Comparison of ENCODE assay signal across 25 cellular contexts in genomic region chr20:5364997-5365597, GRCh38. TPM values are rescaled to one million over a fixed set of nuclear protein-coding genes. Genes with fewer than 3 reads are reported as not detected.
A peak's percentile ranks its signal among the peaks of the same experiment; 100 is the strongest.
DNase-seq lines count a peak whose midpoint lies in the region; TF ChIP-seq lines count a peak whose summit lies in the region.
"Had no signal": no experiment of that assay in that cellular context is flagged by ENCODE, and none has a peak within 500 bp of the region (broad histone marks: within the 10 kb centered on the region; RNA-seq: fewer than 3 reads in every experiment).

No MANE protein-coding gene starts in this region.

- peaks cover 14% of the 10 kb centered on the region for H3K4me1 Mint-ChIP-seq in mesothelial cell of epicardium
- H3K4me1 Mint-ChIP-seq: CD4-positive, alpha-beta memory T cell had no signal

- peak overlapping the region; percentile 98 for H3K27ac Mint-ChIP-seq in mesothelial cell of epicardium
- H3K27ac Mint-ChIP-seq: CD4-positive, alpha-beta memory T cell had no signal

- H3K36me3 Mint-ChIP-seq in mesothelial cell of epicardium, result peaks cover 10% of the 10 kb centered on the region
- H3K36me3 Mint-ChIP-seq: CD4-positive, alpha-beta memory T cell had no signal

- H3K36me3 ChIP-seq in BJ (ENCODE audit: control insufficient read depth, insufficient read depth, low read length) (no peaks in the 10 kb centered on the region), brain microvascular endothelial cell (replicated peaks) (no peaks in the 10 kb centered on the region)
- H3K36me3 ChIP-seq: HAP-1, lower lobe of right lung, vagina had no signal

- TF ChIP-seq CTCF in BJ (IDR thresholded peaks at IDR 0.05; ENCODE audit: insufficient read depth, low read depth, low read length), result no peak
- no peak for TF ChIP-seq CTCF in brain microvascular endothelial cell (IDR thresholded peaks at IDR 0.05; ENCODE audit: low read depth, low read length, missing control alignments)
- TF ChIP-seq CTCF in mesothelial cell of epicardium (IDR thresholded peaks at IDR 0.05; ENCODE audit: unreplicated experiment), result no peak

- H3K27me3 Mint-ChIP-seq in mesothelial cell of epicardium (ENCODE audit: low read depth), result no peaks in the 10 kb centered on the region

- POLR2A ChIA-PET in BJ (lab: Charles Lee), result no interaction called here

- no peak overlapping the region for H3K4me3 Mint-ChIP-seq in mesothelial cell of epicardium
- H3K4me3 Mint-ChIP-seq: CD4-positive, alpha-beta memory T cell had no signal

- no peak overlapping the region for H3K4me3 ChIP-seq in BJ (ENCODE audit: low read depth, low read length)
- H3K4me3 ChIP-seq in brain microvascular endothelial cell (ENCODE audit: low read depth, low read length), result no peak overlapping the region
- H3K4me3 ChIP-seq: coronary artery, HAP-1, lower lobe of right lung, vagina had no signal

- CTCF ChIA-PET in BJ (lab: Yijun Ruan, JAX), result no interaction called here

- DNase-seq in BJ (ENCODE audit: low read depth), result peak; percentile 1
- peak; percentile 67 for DNase-seq in HT1080 (ENCODE audit: low read depth)
- DNase-seq in brain microvascular endothelial cell, result peak; percentile 46
- DNase-seq in mesothelial cell of epicardium (ENCODE audit: low spot score in 2 of 2, unreplicated experiment in 2 of 2), result no peak
- no peak for DNase-seq in HuH-7.5 (ENCODE audit: low spot score)
- DNase-seq in NCI-H774 (lab: John Stamatoyannopoulos, UW), result no peak
- DNase-seq in T-helper 1 cell, result no peak
- no peak for DNase-seq in midbrain (lab: John Stamatoyannopoulos, UW)
- DNase-seq: activated CD4-positive, alpha-beta T cell treated with anti-CD3 and anti-CD28 coated beads, Interleukin-2, amount 50 U/mL, for 1 hour; CD4-positive, alpha-beta memory T cell; hippocampal formation; lower lobe of right lung; NCI-H146; NCI-H2171 treated with DMSO at 0.1 percent for 48 hours; NCI-H526; nucleus accumbens; Right ventricle myocardium superior; stimulated activated CD8-positive, alpha-beta memory T cell treated with anti-CD3 and anti-CD28 coated beads, Interleukin-4, amount 100 ng/mL, for 48 hours; substantia nigra had no signal

- H3K9me3 Mint-ChIP-seq in mesothelial cell of epicardium, result peaks cover 39% of the 10 kb centered on the region

- H3K27me3 ChIP-seq in BJ (ENCODE audit: control insufficient read depth, insufficient read depth, low read length), result no peaks in the 10 kb centered on the region
- no peaks in the 10 kb centered on the region for H3K27me3 ChIP-seq in brain microvascular endothelial cell (replicated peaks)
- H3K27me3 ChIP-seq: vagina had no signal

- H3K27ac ChIP-seq in brain microvascular endothelial cell, result no peak overlapping the region
- H3K27ac ChIP-seq: coronary artery, lower lobe of right lung, vagina had no signal

- in situ Hi-C loops in brain microvascular endothelial cell (cut with HindIII; ENCODE audit: low pct_ligation_motif_present, low sequenced_read_pairs), result no loop called here

RNA-seq across cellular contexts. Expression of gene PROKR2, which starts 48.3 kb away (rescaled TPM):
- not detected in 2 replicates for polyA plus RNA-seq in BJ (2011; rRNA removed)
- polyA minus RNA-seq in BJ (2011; rRNA and poly(A)+ RNA removed), result not detected in 2 replicates
- total RNA-seq in HT1080 (2014; rRNA removed; shearing (Covaris generic)), result not detected in 2 replicates
- polyA plus RNA-seq in HT1080 (2015; cell fraction: cytosol; rRNA removed), result not detected in 2 replicates
- not detected in 2 replicates for polyA plus RNA-seq in HT1080 (2015; cell fraction: nucleus; rRNA removed)
- 2.1 to 2.4 TPM (median 2.3 TPM) in 3 replicates for total RNA-seq in mesothelial cell of epicardium
- total RNA-seq: activated T-helper 2 cell treated with anti-CD3 and anti-CD28 coated beads, Interferon-gamma antibody, Interleukin-2, Interleukin-4, amounts not matched to agents 10 μg/mL and 5 μg/mL and 100 μg/mL, durations not matched to agents 14 hours and 24 hours and 36 hours; CD4-positive, alpha-beta memory T cell; endothelial cell of umbilical vein; lower lobe of right lung; renal cortical epithelial cell; Right ventricle myocardium superior; vagina had no signal
- polyA plus RNA-seq: CD4-positive, alpha-beta memory T cell; endothelial cell of umbilical vein had no signal

Comparison
In these comparisons a context has a peak if more than half of its experiments do, and no peak if none do; other contexts are left out.
1. DNase-seq: peak in BJ (single experiment), HT1080 (single experiment) and brain microvascular endothelial cell (single experiment); none in mesothelial cell of epicardium (0 of 2), HuH-7.5 (single experiment), NCI-H774 (single experiment), T-helper 1 cell (0 of 5) and midbrain (single experiment).